Comparison of ENCODE assay signal across 1 cellular context in genomic region chr17:39194089-39194984, GRCh38.
A peak's percentile ranks its signal among the peaks of the same experiment; 100 is the strongest.
TF ChIP-seq lines count a peak whose summit lies in the region.

No MANE protein-coding gene starts in this region.

TF ChIP-seq in HEK293, 187 proteins besides CTCF, POLR2A, EP300 and RAD21 (continued from another document and continues in another):
- no peak for TF ChIP-seq ZBTB17 (tag by site-specific recombination; IDR thresholded peaks at IDR 0.05)
- TF ChIP-seq ZNF112 (tag by site-specific recombination; IDR thresholded peaks at IDR 0.05): no peak
- no peak for TF ChIP-seq YY2 (tag by site-specific recombination; IDR thresholded peaks at IDR 0.05)
- TF ChIP-seq ZNF670 (tag by site-specific recombination; IDR thresholded peaks at IDR 0.05; ENCODE audit: low read depth): no peak
- TF ChIP-seq SCRT1 (tag by site-specific recombination; IDR thresholded peaks at IDR 0.05; ENCODE audit: borderline replicate concordance): no peak
- 0 out of 2 replicates have a peak, but pooled peaks have one; percentile 24 for TF ChIP-seq ZNF335 (tag by site-specific recombination; conservative IDR thresholded peaks at IDR 0.05)
- TF ChIP-seq ZNF19 (tag by site-specific recombination; IDR thresholded peaks at IDR 0.05; ENCODE audit: low read depth): no peak
- peak; percentile 36; the same call in 1 of the 2 replicates for TF ChIP-seq WT1 (tag by site-specific recombination; IDR thresholded peaks at IDR 0.05)
- TF ChIP-seq GLI4 (tag by site-specific recombination; IDR thresholded peaks at IDR 0.05): no peak
- TF ChIP-seq INSM2 (tag by site-specific recombination; IDR thresholded peaks at IDR 0.05): no peak
- no peak for TF ChIP-seq ZFP69B (tag by site-specific recombination; IDR thresholded peaks at IDR 0.05)
- no peak for TF ChIP-seq ZNF18 (tag by site-specific recombination; IDR thresholded peaks at IDR 0.05)
- peak; percentile 78 for TF ChIP-seq ZFHX2 (tag by site-specific recombination; conservative IDR thresholded peaks at IDR 0.05)
- no peak for TF ChIP-seq ZFP3 (tag by site-specific recombination; IDR thresholded peaks at IDR 0.05; ENCODE audit: low read depth)
- peak; percentile 40; the same call in 1 of the 2 replicates for TF ChIP-seq KLF8 (tag by site-specific recombination; IDR thresholded peaks at IDR 0.05)
- TF ChIP-seq, protein P1, sequence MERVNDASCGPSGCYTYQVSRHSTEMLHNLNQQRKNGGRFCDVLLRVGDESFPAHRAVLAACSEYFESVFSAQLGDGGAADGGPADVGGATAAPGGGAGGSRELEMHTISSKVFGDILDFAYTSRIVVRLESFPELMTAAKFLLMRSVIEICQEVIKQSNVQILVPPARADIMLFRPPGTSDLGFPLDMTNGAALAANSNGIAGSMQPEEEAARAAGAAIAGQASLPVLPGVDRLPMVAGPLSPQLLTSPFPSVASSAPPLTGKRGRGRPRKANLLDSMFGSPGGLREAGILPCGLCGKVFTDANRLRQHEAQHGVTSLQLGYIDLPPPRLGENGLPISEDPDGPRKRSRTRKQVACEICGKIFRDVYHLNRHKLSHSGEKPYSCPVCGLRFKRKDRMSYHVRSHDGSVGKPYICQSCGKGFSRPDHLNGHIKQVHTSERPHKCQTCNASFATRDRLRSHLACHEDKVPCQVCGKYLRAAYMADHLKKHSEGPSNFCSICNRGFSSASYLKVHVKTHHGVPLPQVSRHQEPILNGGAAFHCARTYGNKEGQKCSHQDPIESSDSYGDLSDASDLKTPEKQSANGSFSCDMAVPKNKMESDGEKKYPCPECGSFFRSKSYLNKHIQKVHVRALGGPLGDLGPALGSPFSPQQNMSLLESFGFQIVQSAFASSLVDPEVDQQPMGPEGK (tag by site-specific recombination; IDR thresholded peaks at IDR 0.05): no peak; the same call in 1 of the 2 replicates
- no peak for TF ChIP-seq ZBTB7A (tag by site-specific recombination; IDR thresholded peaks at IDR 0.05; ENCODE audit: low read depth)
- TF ChIP-seq ZNF184 (tag by site-specific recombination; IDR thresholded peaks at IDR 0.05): no peak
- TF ChIP-seq ZSCAN23 (tag by site-specific recombination; IDR thresholded peaks at IDR 0.05): no peak
- TF ChIP-seq KLF9 (tag by site-specific recombination; IDR thresholded peaks at IDR 0.05; ENCODE audit: low read depth): peak; percentile 61; the same call in 1 of the 2 replicates
- TF ChIP-seq PRDM4 (tag by site-specific recombination; IDR thresholded peaks at IDR 0.05): no peak
- TF ChIP-seq ZSCAN30 (tag by site-specific recombination; IDR thresholded peaks at IDR 0.05): peak; percentile 84; the same call in 1 of the 2 replicates
- TF ChIP-seq ZNF175 (tag by site-specific recombination; IDR thresholded peaks at IDR 0.05): no peak
- TF ChIP-seq ZNF394 (tag by site-specific recombination; IDR thresholded peaks at IDR 0.05; ENCODE audit: borderline replicate concordance): no peak
- no peak for TF ChIP-seq ZBTB10 (tag by site-specific recombination; IDR thresholded peaks at IDR 0.05)
- no peak for TF ChIP-seq ZNF426 (tag by site-specific recombination; IDR thresholded peaks at IDR 0.05)
- no peak for TF ChIP-seq ZNF223 (tag by site-specific recombination; IDR thresholded peaks at IDR 0.05)
- no peak for TF ChIP-seq MYNN (tag by site-specific recombination; IDR thresholded peaks at IDR 0.05; ENCODE audit: borderline replicate concordance)
- no peak for TF ChIP-seq ZFP37 (tag by site-specific recombination; IDR thresholded peaks at IDR 0.05)
- no peak for TF ChIP-seq ZNF433 (tag by site-specific recombination; IDR thresholded peaks at IDR 0.05; ENCODE audit: low read depth)
- no peak for TF ChIP-seq ZNF837 (tag by site-specific recombination; IDR thresholded peaks at IDR 0.05)
- no peak for TF ChIP-seq ZNF558 (tag by site-specific recombination; IDR thresholded peaks at IDR 0.05)
- TF ChIP-seq ZNF114 (tag by site-specific recombination; IDR thresholded peaks at IDR 0.05): no peak
- TF ChIP-seq KLF7 (tag by site-specific recombination; IDR thresholded peaks at IDR 0.05; ENCODE audit: borderline replicate concordance): 0 out of 2 replicates have a peak, but pooled peaks have one; percentile 28
- no peak for TF ChIP-seq KLF16 (tag by site-specific recombination; IDR thresholded peaks at IDR 0.05)
- no peak for TF ChIP-seq ZNF561 (tag by site-specific recombination; IDR thresholded peaks at IDR 0.05; ENCODE audit: borderline replicate concordance)
- TF ChIP-seq ZNF776 (tag by site-specific recombination; IDR thresholded peaks at IDR 0.05; ENCODE audit: borderline replicate concordance): no peak
- no peak for TF ChIP-seq ZNF311 (tag by site-specific recombination; IDR thresholded peaks at IDR 0.05; ENCODE audit: borderline replicate concordance)
- no peak; the same call in none of the 2 replicates for TF ChIP-seq ZNF654 (tag by site-specific recombination; IDR thresholded peaks at IDR 0.05; ENCODE audit: low read depth)
- TF ChIP-seq ZNF626 (tag by site-specific recombination; IDR thresholded peaks at IDR 0.05): no peak
- TF ChIP-seq, protein P2, sequence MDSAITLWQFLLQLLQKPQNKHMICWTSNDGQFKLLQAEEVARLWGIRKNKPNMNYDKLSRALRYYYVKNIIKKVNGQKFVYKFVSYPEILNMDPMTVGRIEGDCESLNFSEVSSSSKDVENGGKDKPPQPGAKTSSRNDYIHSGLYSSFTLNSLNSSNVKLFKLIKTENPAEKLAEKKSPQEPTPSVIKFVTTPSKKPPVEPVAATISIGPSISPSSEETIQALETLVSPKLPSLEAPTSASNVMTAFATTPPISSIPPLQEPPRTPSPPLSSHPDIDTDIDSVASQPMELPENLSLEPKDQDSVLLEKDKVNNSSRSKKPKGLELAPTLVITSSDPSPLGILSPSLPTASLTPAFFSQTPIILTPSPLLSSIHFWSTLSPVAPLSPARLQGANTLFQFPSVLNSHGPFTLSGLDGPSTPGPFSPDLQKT (IDR thresholded peaks at IDR 0.05; ENCODE audit: borderline replicate concordance, low read depth, low read length): no peak
- no peak for TF ChIP-seq ZNF138 (tag by site-specific recombination; IDR thresholded peaks at IDR 0.05; ENCODE audit: borderline replicate concordance)
- TF ChIP-seq ZNF513 (tag by site-specific recombination; IDR thresholded peaks at IDR 0.05): no peak
- TF ChIP-seq MZF1 (tag by site-specific recombination; IDR thresholded peaks at IDR 0.05; ENCODE audit: borderline replicate concordance): no peak
- no peak for TF ChIP-seq ZNF624 (tag by site-specific recombination; IDR thresholded peaks at IDR 0.05)
- TF ChIP-seq ZNF391 (tag by site-specific recombination; IDR thresholded peaks at IDR 0.05; ENCODE audit: borderline replicate concordance, low read depth): no peak
- TF ChIP-seq GLIS1 (tag by site-specific recombination; IDR thresholded peaks at IDR 0.05): peak; percentile 52
- no peak for TF ChIP-seq ZNF280C (tag by site-specific recombination; IDR thresholded peaks at IDR 0.05)
- TF ChIP-seq SCRT2 (tag by site-specific recombination; IDR thresholded peaks at IDR 0.05): no peak
- TF ChIP-seq ZNF610 (tag by site-specific recombination; IDR thresholded peaks at IDR 0.05; ENCODE audit: borderline replicate concordance): no peak
- no peak for TF ChIP-seq ZNF548 (tag by site-specific recombination; IDR thresholded peaks at IDR 0.05)
- peak; percentile 65 for TF ChIP-seq SP2 (tag by site-specific recombination; IDR thresholded peaks at IDR 0.05)
- TF ChIP-seq ZNF23 (tag by site-specific recombination; IDR thresholded peaks at IDR 0.05; ENCODE audit: borderline replicate concordance): no peak
- peak; percentile 57; the same call in 1 of the 2 replicates for TF ChIP-seq ZNF423 (tag by site-specific recombination; IDR thresholded peaks at IDR 0.05)
- no peak for TF ChIP-seq RBAK (tag by site-specific recombination; IDR thresholded peaks at IDR 0.05)
- no peak for TF ChIP-seq BCL11A (tag by site-specific recombination; IDR thresholded peaks at IDR 0.05; ENCODE audit: low read depth)
